Comparison of ENCODE assay signal across 6 cellular contexts in the genomic region with DNA sequence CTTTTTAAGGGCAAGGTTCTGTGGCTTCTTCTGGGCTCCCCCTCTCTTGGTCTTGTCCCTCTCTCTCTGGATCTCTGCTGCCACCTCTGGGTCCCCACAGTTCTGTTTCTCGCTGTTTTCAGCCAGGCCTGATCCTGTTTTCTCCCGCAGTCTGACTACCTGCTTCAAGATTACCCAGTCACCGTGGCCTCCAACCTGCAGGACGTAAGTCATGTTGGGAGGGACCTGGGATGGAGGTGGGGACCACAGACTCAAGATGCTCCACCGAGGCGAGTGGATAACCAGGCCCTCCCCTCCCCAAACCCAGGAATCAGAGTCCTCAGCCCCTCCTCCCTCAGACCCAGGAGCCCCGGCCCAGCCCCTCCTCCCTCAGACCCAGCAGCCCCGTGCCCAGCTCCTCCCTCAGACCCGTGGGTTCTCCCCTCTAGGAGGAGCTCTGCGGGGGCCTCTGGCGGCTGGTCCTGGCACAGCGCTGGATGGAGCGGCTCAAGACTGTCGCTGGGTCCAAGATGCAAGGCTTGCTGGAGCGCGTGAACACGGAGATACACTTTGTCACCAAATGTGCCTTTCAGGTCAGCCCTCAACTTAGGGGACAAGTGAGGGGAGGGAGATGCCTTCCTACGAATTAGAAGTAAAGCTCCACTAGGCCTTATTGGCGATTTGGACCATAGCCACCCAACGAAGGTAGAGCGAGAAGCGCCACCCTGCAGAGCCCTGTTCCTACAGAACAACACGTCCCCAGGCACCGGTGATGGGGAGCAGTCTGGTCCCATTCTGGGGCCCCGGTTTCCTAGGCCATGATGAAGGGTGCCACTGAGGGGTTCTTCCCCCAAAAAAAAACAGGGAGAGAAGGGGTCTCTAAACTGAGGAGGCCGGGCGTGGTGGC. TPM values are rescaled to one million over a fixed set of nuclear protein-coding genes. Genes with fewer than 3 reads are reported as not detected.
DNase-seq lines count a peak whose midpoint lies in the region; ATAC-seq lines count a peak whose summit lies in the region.

No MANE protein-coding gene starts in this region.

- POLR2A ChIA-PET in naive thymus-derived CD4-positive, alpha-beta T cell (lab: Charles Lee): interaction anchor here (0.5 to 3.0 kb wide), 16 partner anchors 8 to 374 kb away, joined by 3 to 33 read pairs (median 4); a partner anchor contains a TSS

- intact Hi-C loops in naive thymus-derived CD4-positive, alpha-beta T cell (cut with micrococcal nuclease): loop anchor here (1.0 to 10.0 kb wide), 5 partner anchors 33 to 361 kb away; a partner anchor contains a TSS

- no peaks in the 10 kb centered on the region for H3K27me3 Mint-ChIP-seq in activated naive CD8-positive, alpha-beta T cell treated with anti-CD3 and anti-CD28 coated beads for 36 hours
- H3K27me3 Mint-ChIP-seq in naive thymus-derived CD4-positive, alpha-beta T cell: no peaks in the 10 kb centered on the region

- peak overlapping the region; percentile 99 for H3K27ac ChIP-seq in naive thymus-derived CD4-positive, alpha-beta T cell (ENCODE audit: low read depth, low read length)

- peaks cover 36% of the 10 kb centered on the region for H3K36me3 Mint-ChIP-seq in activated naive CD8-positive, alpha-beta T cell treated with anti-CD3 and anti-CD28 coated beads for 36 hours
- peaks cover 5 to 34% (median 14%) of the 10 kb centered on the region in 5 donors for H3K36me3 Mint-ChIP-seq in naive thymus-derived CD4-positive, alpha-beta T cell

- no peaks in the 10 kb centered on the region for H3K27me3 ChIP-seq in naive thymus-derived CD4-positive, alpha-beta T cell (ENCODE audit: control insufficient read depth in 2 of 2, insufficient read depth in 2 of 2, low read length in 2 of 2)

- no peaks in the 10 kb centered on the region for H3K9me3 ChIP-seq in naive thymus-derived CD4-positive, alpha-beta T cell (ENCODE audit: control insufficient read depth in 2 of 3, low read length in 3 of 3)

- peaks cover 0 to 50% (median 0%) of the 10 kb centered on the region in 3 experiments for H3K36me3 ChIP-seq in naive thymus-derived CD4-positive, alpha-beta T cell (ENCODE audit: control insufficient read depth in 2 of 3, insufficient read depth in 3 of 3, low read length in 3 of 3)

- CTCF ChIA-PET in naive thymus-derived CD4-positive, alpha-beta T cell (lab: Charles Lee): interaction anchor here (0.6 to 2.5 kb wide), 11 partner anchors 9 to 210 kb away, joined by 3 to 13 read pairs (median 5); a partner anchor contains a TSS

- DNase-seq in AG20443 (ENCODE audit: low spot score) (peak; percentile 69), NCI-H1694 treated with DMSO at 0.1 percent for 48 hours (lab: John Stamatoyannopoulos, UW) (peak; percentile 24), NCI-H2081 treated with DMSO at 0.1 percent for 48 hours (lab: John Stamatoyannopoulos, UW) (no peak)
- peak; percentile 87 for DNase-seq in activated naive CD8-positive, alpha-beta T cell treated with anti-CD3 and anti-CD28 coated beads for 36 hours
- peak; percentile 44 to 82 (median 69) for DNase-seq in naive thymus-derived CD4-positive, alpha-beta T cell

- H3K9me3 Mint-ChIP-seq in activated naive CD8-positive, alpha-beta T cell treated with anti-CD3 and anti-CD28 coated beads for 36 hours: no peaks in the 10 kb centered on the region
- peaks cover 0 to 3% (median 0%) of the 10 kb centered on the region in 11 donors for H3K9me3 Mint-ChIP-seq in naive thymus-derived CD4-positive, alpha-beta T cell

- H3K4me1 Mint-ChIP-seq in activated naive CD8-positive, alpha-beta T cell treated with anti-CD3 and anti-CD28 coated beads for 36 hours: peaks cover 39% of the 10 kb centered on the region
- H3K4me1 Mint-ChIP-seq in naive thymus-derived CD4-positive, alpha-beta T cell: peaks cover 3 to 54% (median 37%) of the 10 kb centered on the region in 7 donors

- ATAC-seq in naive thymus-derived CD4-positive, alpha-beta T cell: peak; percentile 44
- no peak for ATAC-seq in HG02852 (IDR thresholded peaks at IDR 0.05; ENCODE audit: unreplicated experiment)

- peak overlapping the region; percentile 87 for H3K4me3 ChIP-seq in naive thymus-derived CD4-positive, alpha-beta T cell (ENCODE audit: low read length)

- peak overlapping the region; percentile 98 for H3K4me3 Mint-ChIP-seq in activated naive CD8-positive, alpha-beta T cell treated with anti-CD3 and anti-CD28 coated beads for 36 hours
- peak overlapping the region; percentile 91 to 100 (median 96) for H3K4me3 Mint-ChIP-seq in naive thymus-derived CD4-positive, alpha-beta T cell

- H3K4me1 ChIP-seq in naive thymus-derived CD4-positive, alpha-beta T cell (ENCODE audit: control insufficient read depth in 2 of 2, insufficient read depth in 2 of 2, low read length in 2 of 2): peaks cover 32 to 42% of the 10 kb centered on the region in 2 donors

- peak overlapping the region; percentile 95 for H3K27ac Mint-ChIP-seq in activated naive CD8-positive, alpha-beta T cell treated with anti-CD3 and anti-CD28 coated beads for 36 hours
- H3K27ac Mint-ChIP-seq in naive thymus-derived CD4-positive, alpha-beta T cell: peak overlapping the region; percentile 95 to 100 (median 98)

RNA-seq across cellular contexts. Expression of a gene that starts 2.2 kb away (rescaled TPM):
- total RNA-seq in activated naive CD8-positive, alpha-beta T cell treated with anti-CD3 and anti-CD28 coated beads for 36 hours: 10 to 100 TPM; 61.0 to 63.5 TPM
- 100 to 1,000 TPM in 3 of 5 experiments, 10 to 100 TPM in 2; 90.6 to 401 (median 280) TPM for total RNA-seq in naive thymus-derived CD4-positive, alpha-beta T cell
- polyA plus RNA-seq in naive thymus-derived CD4-positive, alpha-beta T cell: 100 to 1,000 TPM; 148 to 168 TPM

RNA-seq across cellular contexts. Expression of a gene that starts 11.2 kb away (rescaled TPM):
- 1,000 to 10,000 TPM; 3,663 to 3,691 TPM for total RNA-seq in activated naive CD8-positive, alpha-beta T cell treated with anti-CD3 and anti-CD28 coated beads for 36 hours
- total RNA-seq in naive thymus-derived CD4-positive, alpha-beta T cell: 1,000 to 10,000 TPM; 2,467 to 6,044 (median 5,762) TPM
- 1,000 to 10,000 TPM; 3,356 to 4,438 TPM for polyA plus RNA-seq in naive thymus-derived CD4-positive, alpha-beta T cell

RNA-seq across cellular contexts. Expression of a gene that starts 20.0 kb away (rescaled TPM):
- 1,000 to 10,000 TPM; 2,825 to 2,867 TPM for total RNA-seq in activated naive CD8-positive, alpha-beta T cell treated with anti-CD3 and anti-CD28 coated beads for 36 hours
- total RNA-seq in naive thymus-derived CD4-positive, alpha-beta T cell: 1,000 to 10,000 TPM; 2,065 to 3,362 (median 2,972) TPM
- polyA plus RNA-seq in naive thymus-derived CD4-positive, alpha-beta T cell: 1,000 to 10,000 TPM; 2,125 to 2,254 TPM

RNA-seq across cellular contexts. Expression of a gene that starts 23.2 kb away (rescaled TPM):
- total RNA-seq in activated naive CD8-positive, alpha-beta T cell treated with anti-CD3 and anti-CD28 coated beads for 36 hours: 10 to 100 TPM; 34.4 to 42.0 TPM
- total RNA-seq in naive thymus-derived CD4-positive, alpha-beta T cell: 10 to 100 TPM; 27.6 to 38.1 (median 33.3) TPM
- 10 to 100 TPM; 28.3 to 37.8 TPM for polyA plus RNA-seq in naive thymus-derived CD4-positive, alpha-beta T cell

RNA-seq across cellular contexts. Expression of a gene that starts 24.6 kb away (rescaled TPM):
- total RNA-seq in activated naive CD8-positive, alpha-beta T cell treated with anti-CD3 and anti-CD28 coated beads for 36 hours: 100 to 1,000 TPM; 140 to 141 TPM
- total RNA-seq in naive thymus-derived CD4-positive, alpha-beta T cell: 100 to 1,000 TPM; 136 to 183 (median 159) TPM
- polyA plus RNA-seq in naive thymus-derived CD4-positive, alpha-beta T cell: 10 to 100 TPM; 62.7 to 91.8 TPM
